In the genomic region with DNA sequence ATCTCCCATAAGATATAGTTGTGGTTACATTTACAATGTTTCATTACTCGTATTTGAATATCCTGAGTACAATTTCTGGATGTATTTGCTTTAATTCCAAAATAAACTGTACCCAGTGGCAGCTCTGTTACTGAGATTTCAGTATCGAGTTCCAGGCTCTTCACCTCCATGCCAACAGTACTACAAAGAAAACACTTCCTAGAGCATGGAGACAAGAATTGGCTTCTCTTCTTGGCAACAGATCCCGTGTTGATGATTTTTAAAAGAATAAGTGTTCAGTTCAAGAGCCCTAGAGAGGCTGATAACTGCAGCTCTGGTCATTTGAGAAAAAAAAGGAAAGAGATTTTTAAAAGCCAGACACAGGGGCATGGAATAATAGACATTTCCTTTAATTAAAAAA, we compare ENCODE assay signal across 1 cellular context.
TF ChIP-seq lines count a peak whose summit lies in the region.

No MANE protein-coding gene starts in this region.

TF ChIP-seq in WTC11, 78 proteins besides CTCF, POLR2A, EP300 and RAD21 (continued from another document):
- TF ChIP-seq, protein P1, sequence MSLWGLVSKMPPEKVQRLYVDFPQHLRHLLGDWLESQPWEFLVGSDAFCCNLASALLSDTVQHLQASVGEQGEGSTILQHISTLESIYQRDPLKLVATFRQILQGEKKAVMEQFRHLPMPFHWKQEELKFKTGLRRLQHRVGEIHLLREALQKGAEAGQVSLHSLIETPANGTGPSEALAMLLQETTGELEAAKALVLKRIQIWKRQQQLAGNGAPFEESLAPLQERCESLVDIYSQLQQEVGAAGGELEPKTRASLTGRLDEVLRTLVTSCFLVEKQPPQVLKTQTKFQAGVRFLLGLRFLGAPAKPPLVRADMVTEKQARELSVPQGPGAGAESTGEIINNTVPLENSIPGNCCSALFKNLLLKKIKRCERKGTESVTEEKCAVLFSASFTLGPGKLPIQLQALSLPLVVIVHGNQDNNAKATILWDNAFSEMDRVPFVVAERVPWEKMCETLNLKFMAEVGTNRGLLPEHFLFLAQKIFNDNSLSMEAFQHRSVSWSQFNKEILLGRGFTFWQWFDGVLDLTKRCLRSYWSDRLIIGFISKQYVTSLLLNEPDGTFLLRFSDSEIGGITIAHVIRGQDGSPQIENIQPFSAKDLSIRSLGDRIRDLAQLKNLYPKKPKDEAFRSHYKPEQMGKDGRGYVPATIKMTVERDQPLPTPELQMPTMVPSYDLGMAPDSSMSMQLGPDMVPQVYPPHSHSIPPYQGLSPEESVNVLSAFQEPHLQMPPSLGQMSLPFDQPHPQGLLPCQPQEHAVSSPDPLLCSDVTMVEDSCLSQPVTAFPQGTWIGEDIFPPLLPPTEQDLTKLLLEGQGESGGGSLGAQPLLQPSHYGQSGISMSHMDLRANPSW (CRISPR knock-in tag; conservative IDR thresholded peaks at IDR 0.05; ENCODE audit: low read depth) = no peak
- TF ChIP-seq, protein P2, sequence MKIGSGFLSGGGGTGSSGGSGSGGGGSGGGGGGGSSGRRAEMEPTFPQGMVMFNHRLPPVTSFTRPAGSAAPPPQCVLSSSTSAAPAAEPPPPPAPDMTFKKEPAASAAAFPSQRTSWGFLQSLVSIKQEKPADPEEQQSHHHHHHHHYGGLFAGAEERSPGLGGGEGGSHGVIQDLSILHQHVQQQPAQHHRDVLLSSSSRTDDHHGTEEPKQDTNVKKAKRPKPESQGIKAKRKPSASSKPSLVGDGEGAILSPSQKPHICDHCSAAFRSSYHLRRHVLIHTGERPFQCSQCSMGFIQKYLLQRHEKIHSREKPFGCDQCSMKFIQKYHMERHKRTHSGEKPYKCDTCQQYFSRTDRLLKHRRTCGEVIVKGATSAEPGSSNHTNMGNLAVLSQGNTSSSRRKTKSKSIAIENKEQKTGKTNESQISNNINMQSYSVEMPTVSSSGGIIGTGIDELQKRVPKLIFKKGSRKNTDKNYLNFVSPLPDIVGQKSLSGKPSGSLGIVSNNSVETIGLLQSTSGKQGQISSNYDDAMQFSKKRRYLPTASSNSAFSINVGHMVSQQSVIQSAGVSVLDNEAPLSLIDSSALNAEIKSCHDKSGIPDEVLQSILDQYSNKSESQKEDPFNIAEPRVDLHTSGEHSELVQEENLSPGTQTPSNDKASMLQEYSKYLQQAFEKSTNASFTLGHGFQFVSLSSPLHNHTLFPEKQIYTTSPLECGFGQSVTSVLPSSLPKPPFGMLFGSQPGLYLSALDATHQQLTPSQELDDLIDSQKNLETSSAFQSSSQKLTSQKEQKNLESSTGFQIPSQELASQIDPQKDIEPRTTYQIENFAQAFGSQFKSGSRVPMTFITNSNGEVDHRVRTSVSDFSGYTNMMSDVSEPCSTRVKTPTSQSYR (CRISPR knock-in tag; IDR thresholded peaks at IDR 0.05) = no peak
- TF ChIP-seq, protein P3, sequence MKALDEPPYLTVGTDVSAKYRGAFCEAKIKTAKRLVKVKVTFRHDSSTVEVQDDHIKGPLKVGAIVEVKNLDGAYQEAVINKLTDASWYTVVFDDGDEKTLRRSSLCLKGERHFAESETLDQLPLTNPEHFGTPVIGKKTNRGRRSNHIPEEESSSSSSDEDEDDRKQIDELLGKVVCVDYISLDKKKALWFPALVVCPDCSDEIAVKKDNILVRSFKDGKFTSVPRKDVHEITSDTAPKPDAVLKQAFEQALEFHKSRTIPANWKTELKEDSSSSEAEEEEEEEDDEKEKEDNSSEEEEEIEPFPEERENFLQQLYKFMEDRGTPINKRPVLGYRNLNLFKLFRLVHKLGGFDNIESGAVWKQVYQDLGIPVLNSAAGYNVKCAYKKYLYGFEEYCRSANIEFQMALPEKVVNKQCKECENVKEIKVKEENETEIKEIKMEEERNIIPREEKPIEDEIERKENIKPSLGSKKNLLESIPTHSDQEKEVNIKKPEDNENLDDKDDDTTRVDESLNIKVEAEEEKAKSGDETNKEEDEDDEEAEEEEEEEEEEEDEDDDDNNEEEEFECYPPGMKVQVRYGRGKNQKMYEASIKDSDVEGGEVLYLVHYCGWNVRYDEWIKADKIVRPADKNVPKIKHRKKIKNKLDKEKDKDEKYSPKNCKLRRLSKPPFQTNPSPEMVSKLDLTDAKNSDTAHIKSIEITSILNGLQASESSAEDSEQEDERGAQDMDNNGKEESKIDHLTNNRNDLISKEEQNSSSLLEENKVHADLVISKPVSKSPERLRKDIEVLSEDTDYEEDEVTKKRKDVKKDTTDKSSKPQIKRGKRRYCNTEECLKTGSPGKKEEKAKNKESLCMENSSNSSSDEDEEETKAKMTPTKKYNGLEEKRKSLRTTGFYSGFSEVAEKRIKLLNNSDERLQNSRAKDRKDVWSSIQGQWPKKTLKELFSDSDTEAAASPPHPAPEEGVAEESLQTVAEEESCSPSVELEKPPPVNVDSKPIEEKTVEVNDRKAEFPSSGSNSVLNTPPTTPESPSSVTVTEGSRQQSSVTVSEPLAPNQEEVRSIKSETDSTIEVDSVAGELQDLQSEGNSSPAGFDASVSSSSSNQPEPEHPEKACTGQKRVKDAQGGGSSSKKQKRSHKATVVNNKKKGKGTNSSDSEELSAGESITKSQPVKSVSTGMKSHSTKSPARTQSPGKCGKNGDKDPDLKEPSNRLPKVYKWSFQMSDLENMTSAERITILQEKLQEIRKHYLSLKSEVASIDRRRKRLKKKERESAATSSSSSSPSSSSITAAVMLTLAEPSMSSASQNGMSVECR (CRISPR knock-in tag; IDR thresholded peaks at IDR 0.05; ENCODE audit: borderline replicate concordance) = no peak
- TF ChIP-seq ZNF532 (CRISPR knock-in tag; IDR thresholded peaks at IDR 0.05; ENCODE audit: borderline replicate concordance) (no peak), SOX15 (CRISPR knock-in tag; IDR thresholded peaks at IDR 0.05) (no peak), E2F1 (CRISPR knock-in tag; IDR thresholded peaks at IDR 0.05) (no peak), HMGA2 (CRISPR knock-in tag; IDR thresholded peaks at IDR 0.05) (no peak), NR2C2 (CRISPR knock-in tag; IDR thresholded peaks at IDR 0.05) (no peak), ZNF219 (CRISPR knock-in tag; IDR thresholded peaks at IDR 0.05; ENCODE audit: borderline replicate concordance) (no peak), ZNF425 (CRISPR knock-in tag; conservative IDR thresholded peaks at IDR 0.05) (no peak), ZNF423 (CRISPR knock-in tag; IDR thresholded peaks at IDR 0.05) (no peak), ZNF232 (CRISPR knock-in tag; IDR thresholded peaks at IDR 0.05) (no peak), IRF2 (CRISPR knock-in tag; IDR thresholded peaks at IDR 0.05; ENCODE audit: borderline replicate concordance, low read depth) (no peak), ZNF416 (CRISPR knock-in tag; IDR thresholded peaks at IDR 0.05) (no peak), ATF3 (CRISPR knock-in tag; conservative IDR thresholded peaks at IDR 0.05) (no peak), RELA (CRISPR knock-in tag; IDR thresholded peaks at IDR 0.05; ENCODE audit: borderline replicate concordance) (no peak)
- TF ChIP-seq, protein P4, sequence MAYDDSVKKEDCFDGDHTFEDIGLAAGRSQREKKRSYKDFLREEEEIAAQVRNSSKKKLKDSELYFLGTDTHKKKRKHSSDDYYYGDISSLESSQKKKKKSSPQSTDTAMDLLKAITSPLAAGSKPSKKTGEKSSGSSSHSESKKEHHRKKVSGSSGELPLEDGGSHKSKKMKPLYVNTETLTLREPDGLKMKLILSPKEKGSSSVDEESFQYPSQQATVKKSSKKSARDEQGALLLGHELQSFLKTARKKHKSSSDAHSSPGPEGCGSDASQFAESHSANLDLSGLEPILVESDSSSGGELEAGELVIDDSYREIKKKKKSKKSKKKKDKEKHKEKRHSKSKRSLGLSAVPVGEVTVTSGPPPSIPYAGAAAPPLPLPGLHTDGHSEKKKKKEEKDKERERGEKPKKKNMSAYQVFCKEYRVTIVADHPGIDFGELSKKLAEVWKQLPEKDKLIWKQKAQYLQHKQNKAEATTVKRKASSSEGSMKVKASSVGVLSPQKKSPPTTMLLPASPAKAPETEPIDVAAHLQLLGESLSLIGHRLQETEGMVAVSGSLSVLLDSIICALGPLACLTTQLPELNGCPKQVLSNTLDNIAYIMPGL (CRISPR knock-in tag; IDR thresholded peaks at IDR 0.05) = no peak
- TF ChIP-seq, protein P5, sequence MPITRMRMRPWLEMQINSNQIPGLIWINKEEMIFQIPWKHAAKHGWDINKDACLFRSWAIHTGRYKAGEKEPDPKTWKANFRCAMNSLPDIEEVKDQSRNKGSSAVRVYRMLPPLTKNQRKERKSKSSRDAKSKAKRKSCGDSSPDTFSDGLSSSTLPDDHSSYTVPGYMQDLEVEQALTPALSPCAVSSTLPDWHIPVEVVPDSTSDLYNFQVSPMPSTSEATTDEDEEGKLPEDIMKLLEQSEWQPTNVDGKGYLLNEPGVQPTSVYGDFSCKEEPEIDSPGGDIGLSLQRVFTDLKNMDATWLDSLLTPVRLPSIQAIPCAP (CRISPR knock-in tag; IDR thresholded peaks at IDR 0.05) = no peak
